ENCODE assay signal across 10 cellular contexts in the genomic region with DNA sequence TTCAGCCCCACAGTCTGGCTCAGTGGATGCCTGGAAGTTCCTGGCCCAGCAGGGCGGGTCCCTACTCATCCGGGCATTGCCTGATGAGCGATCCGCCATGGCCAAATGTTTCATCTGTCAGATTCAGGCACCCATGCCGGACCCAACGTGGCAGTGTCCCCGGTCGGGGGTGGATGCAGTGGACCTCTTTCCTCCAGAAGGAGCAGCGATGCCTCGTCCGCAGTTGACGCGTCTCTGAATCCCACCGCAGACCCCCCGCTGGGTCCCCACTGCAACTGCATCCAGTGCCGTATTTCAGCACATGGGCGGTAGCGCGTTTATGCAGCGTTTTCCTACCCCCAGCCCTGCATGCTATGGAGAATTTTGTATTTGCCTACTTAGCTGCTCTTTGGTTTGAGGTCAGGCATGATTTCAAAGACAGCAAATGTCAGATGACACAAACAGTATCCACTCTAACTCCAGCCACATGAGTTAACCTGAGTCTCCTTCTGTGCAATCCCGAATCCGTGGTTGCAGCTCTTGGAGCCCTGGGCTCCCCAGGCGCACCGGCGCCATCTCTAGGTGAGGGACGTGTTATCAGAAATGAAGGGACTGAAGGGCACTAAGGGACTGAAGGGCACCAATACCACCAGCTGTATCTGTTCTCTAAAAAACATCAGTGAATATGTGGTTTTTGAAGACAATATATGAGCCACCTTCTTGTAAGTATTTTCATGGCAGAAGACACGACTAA.
DNase-seq lines count a peak whose midpoint lies in the region; ATAC-seq lines count a peak whose summit lies in the region.
"Had no signal": no experiment of that assay in that cellular context is flagged by ENCODE, and none has a peak within 500 bp of the region (broad histone marks: within the 10 kb centered on the region; RNA-seq: fewer than 3 reads in every experiment).

No MANE protein-coding gene starts in this region.

- DNase-seq in COLO829 (ENCODE audit: low spot score): peak; percentile 47
- peak; percentile 75 for DNase-seq in LHCN-M2 (ENCODE audit: low read depth)
- peak in 31 of 58 donors; percentile 2 to 49 (median 15) for DNase-seq in anterior cingulate cortex (lab: John Stamatoyannopoulos, UW)
- peak; percentile 48 for DNase-seq in kidney tubule cell (ENCODE audit: low spot score)
- DNase-seq: mesenchymal stem cell had no signal

- ATAC-seq in GM18498 (IDR thresholded peaks at IDR 0.05; ENCODE audit: unreplicated experiment): no peak
- ATAC-seq in HG03432 (IDR thresholded peaks at IDR 0.05; ENCODE audit: unreplicated experiment): no peak
- ATAC-seq in HG03565 (IDR thresholded peaks at IDR 0.05; ENCODE audit: unreplicated experiment): no peak
- ATAC-seq in HG03521 (IDR thresholded peaks at IDR 0.05; ENCODE audit: unreplicated experiment): no peak
- ATAC-seq: GM12878 had no signal

Comparison
In these comparisons a context has a peak if more than half of its experiments do, and no peak if none do; other contexts are left out.
1. DNase-seq: peak in every context shown above with its lines; median percentile 75 in LHCN-M2; 48 in kidney tubule cell; 47 in COLO829; 15 in anterior cingulate cortex.